Comparison of ENCODE assay signal across 24 cellular contexts in the genomic region with DNA sequence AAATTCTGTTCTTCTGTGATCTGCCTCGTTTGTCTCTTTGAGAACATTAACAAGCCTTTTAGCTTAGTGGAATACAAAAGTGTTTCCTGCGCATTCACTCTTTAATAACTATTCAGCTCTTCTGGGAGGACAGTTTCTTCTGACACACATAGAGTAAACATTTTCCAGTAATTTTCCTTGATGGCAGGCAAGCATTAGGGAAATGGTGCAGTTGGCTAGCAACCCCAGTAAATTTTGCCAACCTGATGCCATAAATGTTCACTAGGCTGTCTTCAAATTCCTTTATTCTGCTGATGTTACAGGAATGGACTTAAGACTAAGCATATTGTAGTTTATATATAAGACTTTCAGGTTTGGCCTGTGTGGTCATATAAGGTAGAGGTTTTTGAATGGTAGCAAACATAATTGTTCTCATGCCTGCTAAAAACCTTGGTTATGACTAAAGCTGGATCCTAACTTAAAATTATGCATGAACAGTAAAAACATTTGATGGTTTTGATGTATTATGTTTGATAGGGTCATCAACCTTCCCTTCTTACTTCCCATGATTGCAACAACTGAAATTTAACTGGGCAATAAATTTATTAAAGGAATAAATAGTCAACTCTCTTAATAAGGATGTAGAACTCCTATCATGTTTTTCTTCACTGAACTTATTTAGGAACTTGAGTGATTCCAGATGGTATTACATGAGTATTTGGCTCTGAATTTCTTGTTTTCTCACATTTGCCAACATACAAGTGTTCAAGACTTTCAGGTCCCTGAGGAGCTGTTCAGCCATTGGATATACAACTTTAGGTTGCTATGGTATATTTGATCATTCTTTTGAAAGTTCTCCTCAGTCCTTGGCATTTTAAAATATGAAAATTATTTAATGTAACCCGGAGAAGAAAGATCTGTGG.
A peak's percentile ranks its signal among the peaks of the same experiment; 100 is the strongest.
DNase-seq lines count a peak whose midpoint lies in the region; ATAC-seq, FAIRE-seq and TF ChIP-seq lines count a peak whose summit lies in the region.
"Had no signal": no experiment of that assay in that cellular context is flagged by ENCODE, and none has a peak within 500 bp of the region (broad histone marks: within the 10 kb centered on the region; RNA-seq: fewer than 3 reads in every experiment).

No MANE protein-coding gene starts in this region.

- no peak for TF ChIP-seq POLR2A in transverse colon (IDR thresholded peaks at IDR 0.05)

- intact Hi-C loops in transverse colon (cut with DNase I; ENCODE audit: low total_unique reads) = loop anchor here (5.0 kb wide), 1 partner anchor 53 kb away; no protein-coding TSS in a partner anchor

- FAIRE-seq in islet of Langerhans (lab: Jason Lieb, UNC) = peak; percentile 82

- no peak overlapping the region for H3K4me3 Mint-ChIP-seq in activated T-helper 17 cell treated with anti-CD3 and anti-CD28 coated beads, Interleukin-2, amount 50 U/mL, for 72 hours
- no peak overlapping the region for H3K4me3 Mint-ChIP-seq in type B pancreatic cell
- H3K4me3 Mint-ChIP-seq: activated naive CD4-positive, alpha-beta T cell treated with anti-CD3 and anti-CD28 coated beads for 36 hours; activated T-cell treated with anti-CD3 and anti-CD28 coated beads, Interleukin-2, amount 50 U/mL, for 4 hours; central memory CD8-positive, alpha-beta T cell; naive thymus-derived CD4-positive, alpha-beta T cell; stimulated activated naive B cell treated with anti-CD40 and anti-IgM and Interleukin-4, amounts not matched to agents 10 μg/mL and 1 μg/mL and 100 μg/mL, for 72 hours had no signal

- no peak for TF ChIP-seq EP300 in transverse colon (IDR thresholded peaks at IDR 0.05; ENCODE audit: low read depth)

- H3K4me1 Mint-ChIP-seq in activated T-helper 17 cell treated with anti-CD3 and anti-CD28 coated beads, Interleukin-2, amount 50 U/mL, for 72 hours = no peaks in the 10 kb centered on the region
- H3K4me1 Mint-ChIP-seq in type B pancreatic cell (ENCODE audit: unreplicated experiment) = peaks cover 8% of the 10 kb centered on the region
- H3K4me1 Mint-ChIP-seq: central memory CD8-positive, alpha-beta T cell; naive thymus-derived CD4-positive, alpha-beta T cell; stimulated activated naive B cell treated with anti-CD40 and anti-IgM and Interleukin-4, amounts not matched to agents 10 μg/mL and 1 μg/mL and 100 μg/mL, for 72 hours had no signal

- in situ Hi-C loops in transverse colon (cut with MboI; ENCODE audit: low pct_ligation_motif_present in 1 of 4, low pct_unique_long_range_greater_than_20kb in 1 of 4, low sequenced_read_pairs in 3 of 4) = no loop called here

- peak overlapping the region in 3 of 4 donors; percentile 40 to 54 (median 51) for H3K27ac ChIP-seq in transverse colon
- H3K27ac ChIP-seq: BLaER1, parathyroid adenoma, tibial artery had no signal

- no peak for ATAC-seq in activated T-helper 17 cell treated with anti-CD3 and anti-CD28 coated beads, Interleukin-2, amount 50 U/mL, for 72 hours (replicated peaks)
- ATAC-seq: activated T-cell treated with anti-CD3 and anti-CD28 coated beads, Interleukin-2, amount 50 U/mL, for 4 hours; HCT116; naive thymus-derived CD4-positive, alpha-beta T cell; stimulated activated naive B cell treated with anti-CD40 and anti-IgM and Interleukin-4, amounts not matched to agents 10 μg/mL and 1 μg/mL and 100 μg/mL, for 72 hours had no signal

- no peaks in the 10 kb centered on the region for H3K36me3 ChIP-seq in transverse colon
- H3K36me3 ChIP-seq: BLaER1, tibial artery had no signal

- H3K9me3 Mint-ChIP-seq in activated T-helper 17 cell treated with anti-CD3 and anti-CD28 coated beads, Interleukin-2, amount 50 U/mL, for 72 hours = no peaks in the 10 kb centered on the region
- no peaks in the 10 kb centered on the region for H3K9me3 Mint-ChIP-seq in type B pancreatic cell

- H3K36me3 Mint-ChIP-seq in activated T-helper 17 cell treated with anti-CD3 and anti-CD28 coated beads, Interleukin-2, amount 50 U/mL, for 72 hours (ENCODE audit: low read depth) = no peaks in the 10 kb centered on the region
- H3K36me3 Mint-ChIP-seq in type B pancreatic cell = no peaks in the 10 kb centered on the region
- H3K36me3 Mint-ChIP-seq: stimulated activated naive B cell treated with anti-CD40 and anti-IgM and Interleukin-4, amounts not matched to agents 10 μg/mL and 1 μg/mL and 100 μg/mL, for 72 hours had no signal

- no peak overlapping the region for H3K4me3 ChIP-seq in transverse colon
- H3K4me3 ChIP-seq: BLaER1, tibial artery had no signal

- TF ChIP-seq CTCF in transverse colon (IDR thresholded peaks at IDR 0.05) (no peak), type B pancreatic cell (conservative IDR thresholded peaks at IDR 0.05) (no peak)

- peaks cover 9% of the 10 kb centered on the region for H3K27me3 Mint-ChIP-seq in activated T-helper 17 cell treated with anti-CD3 and anti-CD28 coated beads, Interleukin-2, amount 50 U/mL, for 72 hours
- H3K27me3 Mint-ChIP-seq in type B pancreatic cell = no peaks in the 10 kb centered on the region
- H3K27me3 Mint-ChIP-seq: central memory CD8-positive, alpha-beta T cell; stimulated activated naive B cell treated with anti-CD40 and anti-IgM and Interleukin-4, amounts not matched to agents 10 μg/mL and 1 μg/mL and 100 μg/mL, for 72 hours had no signal

- peaks cover 0 to 6% (median 4%) of the 10 kb centered on the region in 4 donors for H3K4me1 ChIP-seq in transverse colon
- H3K4me1 ChIP-seq: parathyroid adenoma, tibial artery had no signal

- H3K27me3 ChIP-seq in transverse colon = no peaks in the 10 kb centered on the region
- H3K27me3 ChIP-seq: BLaER1, tibial artery had no signal

- no peaks in the 10 kb centered on the region for H3K9me3 ChIP-seq in transverse colon
- H3K9me3 ChIP-seq: BLaER1, tibial artery had no signal

- H3K27ac Mint-ChIP-seq in activated T-helper 17 cell treated with anti-CD3 and anti-CD28 coated beads, Interleukin-2, amount 50 U/mL, for 72 hours = no peak overlapping the region
- H3K27ac Mint-ChIP-seq in type B pancreatic cell = no peak overlapping the region
- H3K27ac Mint-ChIP-seq: activated naive CD4-positive, alpha-beta T cell treated with anti-CD3 and anti-CD28 coated beads for 36 hours; naive thymus-derived CD4-positive, alpha-beta T cell; stimulated activated naive B cell treated with anti-CD40 and anti-IgM and Interleukin-4, amounts not matched to agents 10 μg/mL and 1 μg/mL and 100 μg/mL, for 72 hours had no signal

- 53% methylated on average over 3 of the region's 3 CpGs; no CpG with 5 or more reads in 1 of the 2 donors for WGBS in transverse colon (ENCODE audit: low coverage in 1 of 2), 2 donors

- DNase-seq in GM04504 (ENCODE audit: low read depth) = peak; percentile 18
- DNase-seq in dedifferentiated amniotic fluid mesenchymal stem cell (ENCODE audit: extremely low spot score) = peak; percentile 33
- no peak for DNase-seq in transverse colon
- DNase-seq in stimulated activated CD4-positive, alpha-beta T cell treated with anti-CD3 and anti-CD28 coated beads, Interleukin-12 subunit alpha, Interleukin-12 subunit beta, amount 100 ng/mL, for 4 hours = no peak
- no peak for DNase-seq in type B pancreatic cell (ENCODE audit: extremely low spot score, unreplicated experiment)
- DNase-seq: activated CD8-positive, alpha-beta memory T cell treated with anti-CD3 and anti-CD28 coated beads for 24 hours; activated naive CD4-positive, alpha-beta T cell treated with anti-CD3 and anti-CD28 coated beads for 36 hours; activated T-cell treated with anti-CD3 and anti-CD28 coated beads, Interleukin-2, amount 50 U/mL, for 4 hours; anterior cingulate cortex; Calu3; effector CD8-positive, alpha-beta T cell; EL; islet precursor cell; naive thymus-derived CD4-positive, alpha-beta T cell; NCI-H526 treated with DMSO at 0.1 percent for 48 hours; stimulated activated CD4-positive, alpha-beta T cell treated with anti-CD3 and anti-CD28 coated beads, Interleukin-2, amount 100 ng/mL, for 24 hours; stimulated activated naive B cell treated with anti-CD40 and anti-IgM and Interleukin-4, amounts not matched to agents 10 μg/mL and 1 μg/mL and 100 μg/mL, for 72 hours; tibial artery had no signal

Comparison
In these comparisons a context has a peak if more than half of its experiments do, and no peak if none do; other contexts are left out.
1. DNase-seq: peak in GM04504 (single experiment) and dedifferentiated amniotic fluid mesenchymal stem cell (single experiment); none in transverse colon (single experiment), stimulated activated CD4-positive, alpha-beta T cell treated with anti-CD3 and anti-CD28 coated beads, Interleukin-12 subunit alpha, Interleukin-12 subunit beta, amount 100 ng/mL, for 4 hours (single experiment) and type B pancreatic cell (single experiment).